23 cellular contexts compared by ENCODE assay signal in the genomic region with DNA sequence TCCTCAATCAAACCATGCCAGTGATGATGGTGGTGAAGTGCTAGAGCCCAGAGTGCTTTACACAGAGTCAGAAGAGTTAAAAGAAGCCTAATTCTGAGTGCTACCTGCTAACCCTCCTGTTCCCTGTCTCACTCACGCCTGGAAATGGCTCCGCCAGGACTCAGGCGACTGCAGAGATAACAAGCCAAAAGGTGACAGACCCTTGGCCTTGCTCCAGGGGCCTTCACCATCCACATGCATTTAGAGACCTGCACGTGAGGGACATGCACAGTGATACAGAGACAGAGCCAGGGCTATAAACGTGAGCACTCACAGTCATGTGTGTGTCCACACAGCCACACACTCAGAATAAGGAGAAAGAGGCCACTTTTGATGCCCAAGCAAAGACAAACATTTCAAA.
DNase-seq lines count a peak whose midpoint lies in the region; ATAC-seq and TF ChIP-seq lines count a peak whose summit lies in the region.
"Had no signal": no experiment of that assay in that cellular context is flagged by ENCODE, and none has a peak within 500 bp of the region (broad histone marks: within the 10 kb centered on the region; RNA-seq: fewer than 3 reads in every experiment).

No MANE protein-coding gene starts in this region.

- no peak overlapping the region for H3K4me3 ChIP-seq in GM23338
- no peak overlapping the region for H3K4me3 ChIP-seq in LNCaP clone FGC (ENCODE audit: low read depth, low read length)
- H3K4me3 ChIP-seq in heart right ventricle: no peak overlapping the region
- H3K4me3 ChIP-seq in osteoblast (ENCODE audit: insufficient read depth, low read length): no peak overlapping the region
- H3K4me3 ChIP-seq: Peyer's patch, SJSA1 had no signal

- H2AFZ ChIP-seq in GM23338: no peak overlapping the region
- H2AFZ ChIP-seq in osteoblast (ENCODE audit: low read length): no peak overlapping the region

- H3K36me3 Mint-ChIP-seq in GM23338 (ENCODE audit: low read depth): no peaks in the 10 kb centered on the region
- H3K36me3 Mint-ChIP-seq: activated naive CD4-positive, alpha-beta T cell treated with anti-CD3 and anti-CD28 coated beads, Interleukin-2, amount 10 ng/mL, durations not matched to agents 7 days and 5 days; naive thymus-derived CD4-positive, alpha-beta T cell had no signal

- no peaks in the 10 kb centered on the region for H3F3A ChIP-seq in GM23338 (replicated peaks; ENCODE audit: low read depth)

- H3K27me3 ChIP-seq in GM23338 (ENCODE audit: insufficient read depth) (no peaks in the 10 kb centered on the region), heart right ventricle (no peaks in the 10 kb centered on the region), osteoblast (ENCODE audit: insufficient read depth, low read length) (no peaks in the 10 kb centered on the region)
- H3K27me3 ChIP-seq: foreskin keratinocyte, Peyer's patch, SJSA1 had no signal

- H3K27ac ChIP-seq in GM23338 (ENCODE audit: low read depth): no peak overlapping the region
- peak overlapping the region in 4 of 10 donors; percentile 47 to 76 (median 66) for H3K27ac ChIP-seq in heart right ventricle
- H3K27ac ChIP-seq in osteoblast (ENCODE audit: low read depth, low read length): no peak overlapping the region
- H3K27ac ChIP-seq: foreskin keratinocyte, Peyer's patch, SJSA1 had no signal

- DNase-seq in GM23338 (ENCODE audit: low spot score) (no peak), LNCaP clone FGC (ENCODE audit: low read depth) (peak; percentile 18), heart right ventricle (peak in 1 of 2 donors; percentile 35), osteoblast (ENCODE audit: insufficient read length, low spot score, missing footprints) (peak; percentile 52), NCI-H2081 treated with DMSO at 0.1 percent for 48 hours (lab: John Stamatoyannopoulos, UW) (no peak)
- DNase-seq: activated CD4-positive, alpha-beta T cell treated with anti-CD3 and anti-CD28 coated beads, Interleukin-2, amount 50 U/mL, for 48 hours; activated naive CD4-positive, alpha-beta T cell treated with anti-CD3 and anti-CD28 coated beads, Interleukin-2, amount 10 ng/mL, durations not matched to agents 7 days and 5 days; cortex of kidney; effector memory CD8-positive, alpha-beta T cell; foreskin keratinocyte; GOT3; midbrain; naive thymus-derived CD4-positive, alpha-beta T cell; NCI-H187 treated with DMSO at 0.1 percent for 48 hours; NCI-H526 treated with DMSO at 0.1 percent for 48 hours; Peyer's patch; stimulated activated CD4-positive, alpha-beta T cell treated with anti-CD3 and anti-CD28 coated beads, Interleukin-12 subunit alpha, Interleukin-12 subunit beta, amount 100 ng/mL, for 4 hours; stimulated activated CD4-positive, alpha-beta T cell treated with anti-CD3 and anti-CD28 coated beads, Interleukin-4, amount 100 ng/mL, for 1 hour had no signal

- no peak for ATAC-seq in GM23338
- peak in 7 of 8 donors; percentile 21 to 80 (median 59) for ATAC-seq in heart right ventricle
- no peak for ATAC-seq in HG02885 (IDR thresholded peaks at IDR 0.05; ENCODE audit: poor library complexity, unreplicated experiment)
- ATAC-seq in GM19023 (IDR thresholded peaks at IDR 0.05; ENCODE audit: unreplicated experiment): no peak
- ATAC-seq: activated CD4-positive, CD25-positive, alpha-beta regulatory T cell treated with anti-CD3 and anti-CD28 coated beads, Interleukin-2, amount 50 U/mL, for 24 hours; effector memory CD8-positive, alpha-beta T cell; foreskin keratinocyte; naive thymus-derived CD4-positive, alpha-beta T cell had no signal

- H3K36me3 ChIP-seq in GM23338 (ENCODE audit: insufficient read depth) (no peaks in the 10 kb centered on the region), heart right ventricle (no peaks in the 10 kb centered on the region), osteoblast (ENCODE audit: insufficient read depth, low read length) (no peaks in the 10 kb centered on the region)
- H3K36me3 ChIP-seq: Peyer's patch, SJSA1 had no signal

- TF ChIP-seq CTCF in GM23338 (conservative IDR thresholded peaks at IDR 0.05; ENCODE audit: low read depth in 2 of 2) (no peak), LNCaP clone FGC (IDR thresholded peaks at IDR 0.05; ENCODE audit: control insufficient read depth, extremely low read depth, insufficient read depth) (no peak), heart right ventricle (IDR thresholded peaks at IDR 0.05) (no peak), osteoblast (IDR thresholded peaks at IDR 0.05; ENCODE audit: extremely low read depth, low read depth, low read length) (no peak)

- no peaks in the 10 kb centered on the region for H3K79me2 ChIP-seq in GM23338 (replicated peaks; ENCODE audit: insufficient read depth)
- H3K79me2 ChIP-seq in osteoblast (ENCODE audit: insufficient read depth, low read length): no peaks in the 10 kb centered on the region

- H3K4me1 Mint-ChIP-seq in GM23338: peaks cover 40% of the 10 kb centered on the region
- H3K4me1 Mint-ChIP-seq: activated naive CD4-positive, alpha-beta T cell treated with anti-CD3 and anti-CD28 coated beads, Interleukin-2, amount 10 ng/mL, durations not matched to agents 7 days and 5 days; naive thymus-derived CD4-positive, alpha-beta T cell had no signal

- H3K27ac Mint-ChIP-seq in GM23338: no peak overlapping the region
- H3K27ac Mint-ChIP-seq: activated naive CD4-positive, alpha-beta T cell treated with anti-CD3 and anti-CD28 coated beads, Interleukin-2, amount 10 ng/mL, durations not matched to agents 7 days and 5 days; activated T-helper 1 cell treated with anti-CD3 and anti-CD28 coated beads, Interleukin-12 subunit alpha, Interleukin-12 subunit beta, Interleukin-2, Interleukin-4 antibody, amounts not matched to agents 30 ng/mL and 10 ng/mL and 1 ng/mL, durations not matched to agents 14 hours and 24 hours and 36 hours; effector memory CD8-positive, alpha-beta T cell; naive thymus-derived CD4-positive, alpha-beta T cell had no signal

- intact Hi-C loops in heart right ventricle (cut with DNase I): no loop called here

- peak overlapping the region; percentile 63; the same call in 1 of the 2 replicates for H3K4me2 ChIP-seq in GM23338
- H3K4me2 ChIP-seq in osteoblast (ENCODE audit: insufficient read depth, low read length): no peak overlapping the region

- no peaks in the 10 kb centered on the region for H3K9me2 ChIP-seq in GM23338 (ENCODE audit: insufficient read depth)

- H3K4me3 Mint-ChIP-seq in GM23338: no peak overlapping the region
- H3K4me3 Mint-ChIP-seq: activated naive CD4-positive, alpha-beta T cell treated with anti-CD3 and anti-CD28 coated beads, Interleukin-2, amount 10 ng/mL, durations not matched to agents 7 days and 5 days; activated T-helper 1 cell treated with anti-CD3 and anti-CD28 coated beads, Interleukin-12 subunit alpha, Interleukin-12 subunit beta, Interleukin-2, Interleukin-4 antibody, amounts not matched to agents 30 ng/mL and 10 ng/mL and 1 ng/mL, durations not matched to agents 14 hours and 24 hours and 36 hours; effector memory CD8-positive, alpha-beta T cell; naive thymus-derived CD4-positive, alpha-beta T cell had no signal

- no peaks in the 10 kb centered on the region for H4K20me1 ChIP-seq in GM23338 (replicated peaks; ENCODE audit: insufficient read depth)
- no peaks in the 10 kb centered on the region for H4K20me1 ChIP-seq in osteoblast (ENCODE audit: insufficient read depth, low read length)

- H3K4me1 ChIP-seq in GM23338 (ENCODE audit: insufficient read depth) (peaks cover 24% of the 10 kb centered on the region), heart right ventricle (peaks cover 0 to 36% (median 23%) of the 10 kb centered on the region in 9 donors), osteoblast (ENCODE audit: insufficient read depth, low read length) (peaks cover 40% of the 10 kb centered on the region)

- H3K27me3 Mint-ChIP-seq in GM23338 (ENCODE audit: insufficient read depth, low read depth, poor library complexity): peaks cover 13% of the 10 kb centered on the region

- no peaks in the 10 kb centered on the region for H3K9me3 Mint-ChIP-seq in GM23338
- H3K9me3 Mint-ChIP-seq: activated naive CD4-positive, alpha-beta T cell treated with anti-CD3 and anti-CD28 coated beads, Interleukin-2, amount 10 ng/mL, durations not matched to agents 7 days and 5 days; activated T-helper 1 cell treated with anti-CD3 and anti-CD28 coated beads, Interleukin-12 subunit alpha, Interleukin-12 subunit beta, Interleukin-2, Interleukin-4 antibody, amounts not matched to agents 30 ng/mL and 10 ng/mL and 1 ng/mL, durations not matched to agents 14 hours and 24 hours and 36 hours; effector memory CD8-positive, alpha-beta T cell; naive thymus-derived CD4-positive, alpha-beta T cell had no signal

- H3K9me3 ChIP-seq in heart right ventricle (no peaks in the 10 kb centered on the region), osteoblast (ENCODE audit: low read depth, low read length) (no peaks in the 10 kb centered on the region)
- H3K9me3 ChIP-seq: Peyer's patch, SJSA1 had no signal

- WGBS in heart right ventricle, 2 donors: 50 to 52% methylated on average over 5 of the region's 5 CpGs

TF ChIP-seq in GM23338, 12 proteins besides CTCF, POLR2A, EP300 and RAD21 (continues in another document):
- no peak for TF ChIP-seq STAT1 (IDR thresholded peaks at IDR 0.05; ENCODE audit: unreplicated experiment)
- TF ChIP-seq, protein P1, sequence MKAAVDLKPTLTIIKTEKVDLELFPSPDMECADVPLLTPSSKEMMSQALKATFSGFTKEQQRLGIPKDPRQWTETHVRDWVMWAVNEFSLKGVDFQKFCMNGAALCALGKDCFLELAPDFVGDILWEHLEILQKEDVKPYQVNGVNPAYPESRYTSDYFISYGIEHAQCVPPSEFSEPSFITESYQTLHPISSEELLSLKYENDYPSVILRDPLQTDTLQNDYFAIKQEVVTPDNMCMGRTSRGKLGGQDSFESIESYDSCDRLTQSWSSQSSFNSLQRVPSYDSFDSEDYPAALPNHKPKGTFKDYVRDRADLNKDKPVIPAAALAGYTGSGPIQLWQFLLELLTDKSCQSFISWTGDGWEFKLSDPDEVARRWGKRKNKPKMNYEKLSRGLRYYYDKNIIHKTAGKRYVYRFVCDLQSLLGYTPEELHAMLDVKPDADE (IDR thresholded peaks at IDR 0.05): no peak
- no peak for TF ChIP-seq EZH2 (IDR thresholded peaks at IDR 0.05; ENCODE audit: low read depth, unreplicated experiment)
- TF ChIP-seq JUNB (IDR thresholded peaks at IDR 0.05; ENCODE audit: unreplicated experiment): no peak
- no peak for TF ChIP-seq NANOG (IDR thresholded peaks at IDR 0.05; ENCODE audit: borderline replicate concordance)
- TF ChIP-seq ZNF331 (CRISPR knock-in tag; IDR thresholded peaks at IDR 0.05; ENCODE audit: low read depth): no peak
- no peak for TF ChIP-seq EZH2phosphoT487 (IDR thresholded peaks at IDR 0.05; ENCODE audit: unreplicated experiment)

Comparison
In these comparisons a context has a peak if more than half of its experiments do, and no peak if none do; other contexts are left out.
1. ATAC-seq: peak in heart right ventricle (7 of 8); none in GM23338 (single experiment), HG02885 (single experiment) and GM19023 (single experiment).
2. DNase-seq: peak in LNCaP clone FGC (single experiment) and osteoblast (single experiment); none in GM23338 (single experiment) and NCI-H2081 treated with DMSO at 0.1 percent for 48 hours (single experiment).